ENCODE assay signal across 29 cellular contexts in the genomic region with DNA sequence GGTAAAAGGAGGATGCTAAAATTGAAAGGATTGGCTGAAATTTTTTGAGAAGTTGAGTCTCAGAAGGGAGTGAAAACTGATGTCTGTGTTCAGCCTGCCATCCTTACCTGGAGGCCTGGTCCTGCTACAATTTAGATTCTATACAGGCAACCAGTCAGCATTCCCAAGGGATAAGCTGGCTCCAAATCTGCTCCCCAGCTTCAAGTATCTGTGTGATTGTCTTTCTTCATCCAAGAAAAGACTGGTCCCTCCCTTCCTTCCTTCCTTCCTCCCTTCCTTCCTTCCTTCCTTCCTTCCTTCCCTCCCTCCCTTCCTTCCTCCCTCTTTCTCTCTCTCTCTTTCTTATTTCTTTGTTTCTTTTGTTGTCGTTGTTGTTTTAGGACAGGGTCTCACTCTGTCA.
"Had no signal": no experiment of that assay in that cellular context is flagged by ENCODE, and none has a peak within 500 bp of the region (broad histone marks: within the 10 kb centered on the region; RNA-seq: fewer than 3 reads in every experiment).

No MANE protein-coding gene starts in this region.

- H3K27ac Mint-ChIP-seq: activated CD4-positive, alpha-beta T cell treated with anti-CD3 and anti-CD28 coated beads, Interleukin-2, amount 10 ng/mL, durations not matched to agents 24 days and 14 days; activated CD8-positive, alpha-beta memory T cell treated with anti-CD3 and anti-CD28 coated beads, Interleukin-2, amount 10 ng/mL, durations not matched to agents 7 days and 5 days; activated naive CD4-positive, alpha-beta T cell treated with anti-CD3 and anti-CD28 coated beads, Interleukin-2, amount 50 U/mL, for 72 hours had no signal

- H3K36me3 Mint-ChIP-seq: activated CD8-positive, alpha-beta memory T cell treated with anti-CD3 and anti-CD28 coated beads, Interleukin-2, amount 10 ng/mL, durations not matched to agents 7 days and 5 days had no signal

- H3K27me3 ChIP-seq: adrenal gland, body of pancreas, breast epithelium, Peyer's patch, SJSA1 had no signal

- H3K27ac ChIP-seq: adrenal gland, body of pancreas, breast epithelium, Peyer's patch, SJSA1 had no signal

- H3K36me3 ChIP-seq: adrenal gland, breast epithelium, Peyer's patch, SJSA1 had no signal

- H3K4me3 ChIP-seq: adrenal gland, body of pancreas, breast epithelium, Peyer's patch, SJSA1 had no signal

- H3K4me3 Mint-ChIP-seq: activated CD4-positive, alpha-beta T cell treated with anti-CD3 and anti-CD28 coated beads, Interleukin-2, amount 10 ng/mL, durations not matched to agents 24 days and 14 days; activated CD8-positive, alpha-beta memory T cell treated with anti-CD3 and anti-CD28 coated beads, Interleukin-2, amount 10 ng/mL, durations not matched to agents 7 days and 5 days had no signal

- DNase-seq: activated CD4-positive, alpha-beta T cell treated with anti-CD3 and anti-CD28 coated beads, Interleukin-2, amount 10 ng/mL, durations not matched to agents 24 days and 14 days; activated CD4-positive, alpha-beta T cell treated with anti-CD3 and anti-CD28 coated beads, Interleukin-2, amount 50 U/mL, for 48 hours; activated CD8-positive, alpha-beta memory T cell treated with anti-CD3 and anti-CD28 coated beads for 24 hours; activated CD8-positive, alpha-beta memory T cell treated with anti-CD3 and anti-CD28 coated beads, Interleukin-2, amount 10 ng/mL, durations not matched to agents 7 days and 5 days; activated CD8-positive, alpha-beta memory T cell treated with anti-CD3 and anti-CD28 coated beads, Interleukin-2, amount 50 U/mL, for 48 hours; activated effector memory CD4-positive, alpha-beta T cell treated with anti-CD3 and anti-CD28 coated beads, Interleukin-2, amount 50 U/mL, for 16 hours; activated naive CD4-positive, alpha-beta T cell; activated T-cell treated with anti-CD3 and anti-CD28 coated beads, Interleukin-2, amount 50 U/mL, for 48 hours; adrenal gland; body of pancreas; Karpas-422; NCI-H1048; NCI-H1105 treated with DMSO at 0.1 percent for 48 hours; NCI-H1436 treated with DMSO at 0.1 percent for 48 hours; NCI-H1694 treated with DMSO at 0.1 percent for 48 hours; NCI-H2029; NCI-H345; NCI-H524 treated with DMSO at 0.1 percent for 48 hours; NK-92 treated with Interleukin-12 subunit alpha and Interleukin-12 subunit beta, amount 100 ng/mL, for 24 hours; PC-3; Peyer's patch; RPMI8226; SHP77 treated with DMSO at 0.1 percent for 48 hours; SW 1271; T1000 had no signal

- H3K4me1 Mint-ChIP-seq: activated CD4-positive, alpha-beta T cell treated with anti-CD3 and anti-CD28 coated beads, Interleukin-2, amount 10 ng/mL, durations not matched to agents 24 days and 14 days; activated CD8-positive, alpha-beta memory T cell treated with anti-CD3 and anti-CD28 coated beads, Interleukin-2, amount 10 ng/mL, durations not matched to agents 7 days and 5 days had no signal

- H3K9me3 ChIP-seq: adrenal gland, body of pancreas, breast epithelium, Peyer's patch, SJSA1 had no signal

- FAIRE-seq: astrocyte had no signal

- H3K4me1 ChIP-seq: breast epithelium, Peyer's patch had no signal

- H3K9me3 Mint-ChIP-seq: activated CD4-positive, alpha-beta T cell treated with anti-CD3 and anti-CD28 coated beads, Interleukin-2, amount 10 ng/mL, durations not matched to agents 24 days and 14 days had no signal

- ATAC-seq: activated CD8-positive, alpha-beta memory T cell treated with anti-CD3 and anti-CD28 coated beads, Interleukin-2, amount 10 ng/mL, durations not matched to agents 7 days and 5 days; activated naive CD4-positive, alpha-beta T cell treated with anti-CD3 and anti-CD28 coated beads, Interleukin-2, amount 50 U/mL, for 72 hours; body of pancreas; PC-3 had no signal
